Comparison of ENCODE assay signal across 30 cellular contexts in genomic region chr6:7016238-7016637, GRCh38.
A peak's percentile ranks its signal among the peaks of the same experiment; 100 is the strongest.
DNase-seq lines count a peak whose midpoint lies in the region; ATAC-seq and TF ChIP-seq lines count a peak whose summit lies in the region.
"Had no signal": no experiment of that assay in that cellular context is flagged by ENCODE, and none has a peak within 500 bp of the region (broad histone marks: within the 10 kb centered on the region; RNA-seq: fewer than 3 reads in every experiment).

No MANE protein-coding gene starts in this region.

- H3K27me3 ChIP-seq in DND-41 (ENCODE audit: insufficient read depth, low read length, poor library complexity) (no peaks in the 10 kb centered on the region), neural progenitor cell (no peaks in the 10 kb centered on the region), brain microvascular endothelial cell (replicated peaks) (no peaks in the 10 kb centered on the region)
- H3K27me3 ChIP-seq: BLaER1 treated with 17β-estradiol and CSF1 and Interleukin-3, amounts not matched to agents 10 nM and 100 nM; dorsolateral prefrontal cortex; ovary; spleen; upper lobe of left lung had no signal

- H3K4me1 ChIP-seq in DND-41 (ENCODE audit: insufficient read depth, low read length), result no peaks in the 10 kb centered on the region
- no peaks in the 10 kb centered on the region for H3K4me1 ChIP-seq in neural progenitor cell
- H3K4me1 ChIP-seq: spleen, upper lobe of left lung had no signal

- H3K4me3 Mint-ChIP-seq in neural progenitor cell, result no peak overlapping the region
- H3K4me3 Mint-ChIP-seq: activated naive CD8-positive, alpha-beta T cell treated with anti-CD3 and anti-CD28 coated beads, Interleukin-2, amount 50 U/mL, for 24 hours; activated T-cell treated with anti-CD3 and anti-CD28 coated beads, Interleukin-2, amount 50 U/mL, for 24 hours; natural killer cell treated with Interleukin-12 subunit alpha and Interleukin-12 subunit beta and Interleukin-15 and Interleukin-18, amount 100 ng/mL, for 72 hours had no signal

- DNase-seq in DND-41 (no peak), KBM-7 (peak; percentile 36), RKO (ENCODE audit: low spot score) (peak; percentile 19), neural progenitor cell (ENCODE audit: low spot score) (no peak), glomerular visceral epithelial cell (ENCODE audit: extremely low spot score) (no peak), brain microvascular endothelial cell (no peak), LoVo (ENCODE audit: low spot score) (no peak)
- DNase-seq: ACHN; activated CD4-positive, alpha-beta T cell treated with anti-CD3 and anti-CD28 coated beads for 48 hours; activated naive CD8-positive, alpha-beta T cell treated with anti-CD3 and anti-CD28 coated beads, Interleukin-2, amount 50 U/mL, for 24 hours; activated T-cell treated with anti-CD3 and anti-CD28 coated beads, Interleukin-2, amount 50 U/mL, for 24 hours; DMS79; dorsolateral prefrontal cortex; hypothalamus; NCI-H1436 treated with DMSO at 0.1 percent for 48 hours; NCI-H2107; NCI-H446; NCI-H774; ovary; PC-9; retina; SHP77; spleen; stimulated activated CD4-positive, alpha-beta T cell treated with anti-CD3 and anti-CD28 coated beads, Interleukin-4, amount 100 ng/mL, for 1 hour; substantia nigra; WERI-Rb-1 had no signal

- TF ChIP-seq CTCF in DND-41 (IDR thresholded peaks at IDR 0.05; ENCODE audit: borderline replicate concordance, extremely low read depth, low read length, poor library complexity, severe bottlenecking) (no peak), neural progenitor cell (IDR thresholded peaks at IDR 0.05) (no peak), brain microvascular endothelial cell (IDR thresholded peaks at IDR 0.05; ENCODE audit: low read depth, low read length, missing control alignments) (no peak)

- H3K9me3 ChIP-seq in DND-41 (ENCODE audit: insufficient read depth, low read length, severe bottlenecking) (no peaks in the 10 kb centered on the region), neural progenitor cell (ENCODE audit: low read depth) (no peaks in the 10 kb centered on the region)
- H3K9me3 ChIP-seq: BLaER1 treated with 17β-estradiol and CSF1 and Interleukin-3, amounts not matched to agents 10 nM and 100 nM; ovary; spleen; upper lobe of left lung had no signal

- no peaks in the 10 kb centered on the region for H3F3A ChIP-seq in neural progenitor cell (ENCODE audit: low read depth)

- in situ Hi-C loops in KBM-7 (cut with MboI; ENCODE audit: low pct_unique_long_range_greater_than_20kb, low sequenced_read_pairs) (no loop called here), brain microvascular endothelial cell (cut with HindIII; ENCODE audit: low pct_ligation_motif_present, low sequenced_read_pairs) (no loop called here)

- H3K9me3 Mint-ChIP-seq in neural progenitor cell, result no peaks in the 10 kb centered on the region
- H3K9me3 Mint-ChIP-seq: activated naive CD8-positive, alpha-beta T cell treated with anti-CD3 and anti-CD28 coated beads, Interleukin-2, amount 50 U/mL, for 24 hours; activated T-cell treated with anti-CD3 and anti-CD28 coated beads, Interleukin-2, amount 50 U/mL, for 24 hours; natural killer cell treated with Interleukin-12 subunit alpha and Interleukin-12 subunit beta and Interleukin-15 and Interleukin-18, amount 100 ng/mL, for 72 hours had no signal

- H3K4me1 Mint-ChIP-seq in neural progenitor cell, result no peaks in the 10 kb centered on the region
- H3K4me1 Mint-ChIP-seq: activated naive CD8-positive, alpha-beta T cell treated with anti-CD3 and anti-CD28 coated beads, Interleukin-2, amount 50 U/mL, for 24 hours had no signal

- H3K9ac ChIP-seq in DND-41 (ENCODE audit: low read depth, low read length), result no peak overlapping the region
- no peak overlapping the region for H3K9ac ChIP-seq in neural progenitor cell
- H3K9ac ChIP-seq: BLaER1 treated with 17β-estradiol and CSF1 and Interleukin-3, amounts not matched to agents 10 nM and 100 nM had no signal

- H3K27me3 Mint-ChIP-seq in neural progenitor cell (ENCODE audit: insufficient read depth, low read depth), result peaks cover 2% of the 10 kb centered on the region
- H3K27me3 Mint-ChIP-seq: activated naive CD8-positive, alpha-beta T cell treated with anti-CD3 and anti-CD28 coated beads, Interleukin-2, amount 50 U/mL, for 24 hours had no signal

- H3K36me3 ChIP-seq in DND-41 (ENCODE audit: insufficient read depth, low read length) (no peaks in the 10 kb centered on the region), neural progenitor cell (no peaks in the 10 kb centered on the region), brain microvascular endothelial cell (replicated peaks) (no peaks in the 10 kb centered on the region)
- H3K36me3 ChIP-seq: BLaER1 treated with 17β-estradiol and CSF1 and Interleukin-3, amounts not matched to agents 10 nM and 100 nM; ovary; spleen; upper lobe of left lung; WERI-Rb-1 had no signal

- H3K27ac Mint-ChIP-seq in neural progenitor cell, result peak overlapping the region; percentile 61
- H3K27ac Mint-ChIP-seq: activated naive CD8-positive, alpha-beta T cell treated with anti-CD3 and anti-CD28 coated beads, Interleukin-2, amount 50 U/mL, for 24 hours; activated T-cell treated with anti-CD3 and anti-CD28 coated beads, Interleukin-2, amount 50 U/mL, for 24 hours; natural killer cell treated with Interleukin-12 subunit alpha and Interleukin-12 subunit beta and Interleukin-15 and Interleukin-18, amount 100 ng/mL, for 72 hours had no signal

- H3K4me2 ChIP-seq in DND-41 (ENCODE audit: insufficient read depth, low read length) (no peak overlapping the region), neural progenitor cell (no peak overlapping the region)
- H3K4me2 ChIP-seq: PC-9 had no signal

- H4K20me1 ChIP-seq in DND-41 (ENCODE audit: insufficient read depth, low read length) (no peaks in the 10 kb centered on the region), neural progenitor cell (ENCODE audit: low read depth) (no peaks in the 10 kb centered on the region)
- H4K20me1 ChIP-seq: BLaER1 treated with 17β-estradiol and CSF1 and Interleukin-3, amounts not matched to agents 10 nM and 100 nM had no signal

- no peak overlapping the region for H3K4me3 ChIP-seq in DND-41 (ENCODE audit: low read depth in 1 of 2, low read length in 2 of 2)
- H3K4me3 ChIP-seq in neural progenitor cell, result no peak overlapping the region
- no peak overlapping the region for H3K4me3 ChIP-seq in brain microvascular endothelial cell (ENCODE audit: low read depth, low read length)
- H3K4me3 ChIP-seq: BLaER1 treated with 17β-estradiol and CSF1 and Interleukin-3, amounts not matched to agents 10 nM and 100 nM; dorsolateral prefrontal cortex; ovary; PC-9; spleen; upper lobe of left lung had no signal

- H2AFZ ChIP-seq in DND-41 (ENCODE audit: low read depth, low read length) (no peak overlapping the region), neural progenitor cell (replicated peaks) (peak overlapping the region; percentile 50)
- H2AFZ ChIP-seq: PC-9 had no signal

- H3K79me2 ChIP-seq in DND-41 (ENCODE audit: insufficient read depth, low read length) (no peaks in the 10 kb centered on the region), neural progenitor cell (ENCODE audit: low read depth) (no peaks in the 10 kb centered on the region)

- no peak overlapping the region for H3K27ac ChIP-seq in DND-41 (ENCODE audit: low read length)
- no peak overlapping the region for H3K27ac ChIP-seq in neural progenitor cell
- no peak overlapping the region for H3K27ac ChIP-seq in brain microvascular endothelial cell
- H3K27ac ChIP-seq: dorsolateral prefrontal cortex, ovary, PC-9, spleen, upper lobe of left lung, WERI-Rb-1 had no signal

- H3K36me3 Mint-ChIP-seq in neural progenitor cell, result no peaks in the 10 kb centered on the region
- H3K36me3 Mint-ChIP-seq: natural killer cell treated with Interleukin-12 subunit alpha and Interleukin-12 subunit beta and Interleukin-15 and Interleukin-18, amount 100 ng/mL, for 72 hours had no signal

- ATAC-seq in DND-41 (ENCODE audit: insufficient read depth, low read depth) (0 out of 3 replicates have a peak, but pooled peaks have one; percentile 27), HG03442 (IDR thresholded peaks at IDR 0.05; ENCODE audit: unreplicated experiment) (no peak)
- ATAC-seq: activated naive CD8-positive, alpha-beta T cell treated with anti-CD3 and anti-CD28 coated beads, Interleukin-2, amount 50 U/mL, for 24 hours; natural killer cell treated with Interleukin-12 subunit alpha and Interleukin-12 subunit beta and Interleukin-15 and Interleukin-18, amount 100 ng/mL, for 72 hours had no signal

Comparison
In these comparisons a context has a peak if more than half of its experiments do, and no peak if none do; other contexts are left out.
1. DNase-seq: peak in KBM-7 (single experiment) and RKO (single experiment); none in DND-41 (single experiment), neural progenitor cell (single experiment), glomerular visceral epithelial cell (single experiment), brain microvascular endothelial cell (single experiment) and LoVo (single experiment).